In the genomic region with DNA sequence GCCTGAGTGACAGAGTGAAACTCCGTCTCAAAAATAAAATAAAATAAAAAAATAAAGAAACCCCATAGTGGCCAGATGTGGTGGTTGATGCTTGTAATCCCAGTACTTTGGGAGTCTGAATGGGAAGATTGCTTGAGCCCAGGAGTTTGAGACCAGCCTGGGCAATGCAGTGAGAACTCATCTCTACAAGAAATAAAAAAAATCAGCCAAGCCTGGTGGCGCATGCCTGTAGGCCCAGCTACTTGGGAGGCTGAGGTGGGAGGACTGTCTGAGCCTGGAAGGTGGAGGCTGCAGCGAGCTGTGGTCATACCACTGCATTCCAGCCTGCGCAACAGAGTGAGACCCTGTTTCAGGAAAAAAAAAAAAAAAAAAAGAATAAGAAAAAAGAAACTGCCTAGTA, we compare ENCODE assay signal across 19 cellular contexts. TPM values are rescaled to one million over a fixed set of nuclear protein-coding genes. Genes with fewer than 3 reads are reported as not detected.
DNase-seq lines count a peak whose midpoint lies in the region; ATAC-seq and TF ChIP-seq lines count a peak whose summit lies in the region.
"Had no signal": no experiment of that assay in that cellular context is flagged by ENCODE, and none has a peak within 500 bp of the region (broad histone marks: within the 10 kb centered on the region; RNA-seq: fewer than 3 reads in every experiment).

No MANE protein-coding gene starts in this region.

- H3K9ac ChIP-seq in HCT116 (ENCODE audit: low read length), result no peak overlapping the region
- no peak overlapping the region for H3K9ac ChIP-seq in adipocyte (ENCODE audit: low read length)

- intact Hi-C loops in HCT116 (cut with micrococcal nuclease), result no loop called here

- H3K4me1 Mint-ChIP-seq in endothelial cell (ENCODE audit: unreplicated experiment), result no peaks in the 10 kb centered on the region
- H3K4me1 Mint-ChIP-seq: B cell; CD14-positive monocyte; CD4-positive, alpha-beta memory T cell; CD4-positive, CD25-positive, alpha-beta regulatory T cell; CD8-positive, alpha-beta memory T cell had no signal

- no peak for TF ChIP-seq RAD21 in HCT116 (IDR thresholded peaks at IDR 0.05; ENCODE audit: low read depth)

- TF ChIP-seq CTCF in HCT116 (IDR thresholded peaks at IDR 0.05 in 2 of 3, conservative IDR thresholded peaks at IDR 0.05 in 1 of 3; ENCODE audit: borderline replicate concordance in 1 of 3, insufficient read depth in 1 of 3, low read depth in 2 of 3, low read length in 2 of 3) (no peak), endothelial cell (IDR thresholded peaks at IDR 0.05; ENCODE audit: unreplicated experiment) (no peak)

- no peak for DNase-seq in HCT116 (ENCODE audit: low read depth, low spot score)
- DNase-seq in adipocyte (ENCODE audit: low read depth), result no peak
- no peak for DNase-seq in endothelial cell (ENCODE audit: low spot score)
- no peak for DNase-seq in kidney glomerular epithelial cell (lab: John Stamatoyannopoulos, UW)
- no peak for DNase-seq in NCI-H2227 treated with DMSO at 0.1 percent for 48 hours (lab: John Stamatoyannopoulos, UW)
- DNase-seq: 8988T; ACHN; C1 segment of cervical spinal cord; CD4-positive, alpha-beta memory T cell; CD4-positive, CD25-positive, alpha-beta regulatory T cell; CD8-positive, alpha-beta memory T cell; COR-L47; DMS 273 treated with DMSO at 0.1 percent for 48 hours; DMS153; DMS79 treated with DMSO at 0.1 percent for 48 hours; GF-D8 had no signal

- peaks cover 3 to 38% of the 10 kb centered on the region in 2 experiments for H3K36me3 ChIP-seq in HCT116 (ENCODE audit: control insufficient read depth in 1 of 2, insufficient read depth in 2 of 2, low read length in 2 of 2)
- peaks cover 9% of the 10 kb centered on the region for H3K36me3 ChIP-seq in adipocyte (ENCODE audit: control insufficient read depth, insufficient read depth, low read length, severe bottlenecking)

- H3K4me1 ChIP-seq in HCT116 (ENCODE audit: control insufficient read depth in 1 of 2, insufficient read depth in 2 of 2, low read length in 2 of 2) (no peaks in the 10 kb centered on the region), adipocyte (ENCODE audit: control insufficient read depth, insufficient read depth, low read length) (no peaks in the 10 kb centered on the region)

- H4K20me1 ChIP-seq in HCT116 (ENCODE audit: insufficient read depth), result no peaks in the 10 kb centered on the region

- RAD21 ChIA-PET in HCT116 (lab: Charles Lee; ENCODE audit: low non-redundant PET in 1 of 2, low total read pairs in 2 of 2, uncharacterized antibody in 2 of 2, unreplicated experiment in 2 of 2), result no interaction called here

- no peak for ATAC-seq in HCT116
- ATAC-seq in HG02870 (IDR thresholded peaks at IDR 0.05; ENCODE audit: unreplicated experiment), result no peak

- H3K4me3 ChIP-seq in HCT116 (replicated peaks in 1 of 2; ENCODE audit: low read depth in 1 of 2, low read length in 2 of 2) (no peak overlapping the region), adipocyte (ENCODE audit: low read length) (peak overlapping the region; percentile 47)

- no peak overlapping the region for H2AFZ ChIP-seq in HCT116 (ENCODE audit: low read depth, low read length, poor library complexity, severe bottlenecking)

- peaks cover 21 to 30% of the 10 kb centered on the region in 2 experiments; a peak in 3 of 4 replicates for H3K9me3 ChIP-seq in HCT116 (ENCODE audit: control insufficient read depth in 1 of 2, insufficient read depth in 1 of 2, low read depth in 1 of 2, low read length in 2 of 2)
- H3K9me3 ChIP-seq in adipocyte (ENCODE audit: control insufficient read depth, low read length), result peaks cover 53% of the 10 kb centered on the region

- CTCF ChIA-PET in HCT116 (lab: Charles Lee), result no interaction called here

- no peak overlapping the region for H3K4me2 ChIP-seq in HCT116 (ENCODE audit: low read length)

- H3K9me3 Mint-ChIP-seq in endothelial cell (ENCODE audit: unreplicated experiment), result peaks cover 19% of the 10 kb centered on the region

- H3K4me3 Mint-ChIP-seq in endothelial cell (ENCODE audit: unreplicated experiment), result peak overlapping the region; percentile 26
- H3K4me3 Mint-ChIP-seq: B cell; CD14-positive monocyte; CD4-positive, alpha-beta memory T cell; CD4-positive, CD25-positive, alpha-beta regulatory T cell; CD8-positive, alpha-beta memory T cell had no signal

- TF ChIP-seq POLR2A in HCT116 (IDR thresholded peaks at IDR 0.05; ENCODE audit: borderline replicate concordance, extremely low read depth, insufficient read depth, insufficient read length), result no peak

- BruUV-seq in HCT116 (replicated peaks; lab: Mats Ljungman, UMichigan), result no TSS peak

- POLR2A ChIA-PET in HCT116 (lab: Charles Lee), result no interaction called here

- H3K9me2 ChIP-seq in HCT116 (ENCODE audit: insufficient read depth), result no peaks in the 10 kb centered on the region

- H3K27me3 Mint-ChIP-seq in endothelial cell (ENCODE audit: unreplicated experiment), result no peaks in the 10 kb centered on the region
- H3K27me3 Mint-ChIP-seq: B cell; CD4-positive, CD25-positive, alpha-beta regulatory T cell had no signal

- H3K79me2 ChIP-seq in HCT116 (ENCODE audit: insufficient read depth, low read length), result no peaks in the 10 kb centered on the region

- H3K27ac Mint-ChIP-seq in endothelial cell (ENCODE audit: unreplicated experiment), result no peak overlapping the region
- H3K27ac Mint-ChIP-seq: B cell; CD4-positive, alpha-beta memory T cell; CD4-positive, CD25-positive, alpha-beta regulatory T cell; CD8-positive, alpha-beta memory T cell had no signal

- no peak overlapping the region for H3K27ac ChIP-seq in HCT116 (ENCODE audit: low read depth, low read length)

- peaks cover 44% of the 10 kb centered on the region for H3K36me3 Mint-ChIP-seq in endothelial cell (ENCODE audit: low read depth, unreplicated experiment)

- H3K27me3 ChIP-seq in HCT116 (ENCODE audit: insufficient read depth, low read length), result no peaks in the 10 kb centered on the region
- no peaks in the 10 kb centered on the region for H3K27me3 ChIP-seq in adipocyte (replicated peaks; ENCODE audit: control insufficient read depth, insufficient read depth, low read length)

TF ChIP-seq in HCT116, 20 proteins besides CTCF, POLR2A, EP300 and RAD21:
- no peak for TF ChIP-seq SP1 (IDR thresholded peaks at IDR 0.05; ENCODE audit: low read depth)
- TF ChIP-seq ATF3 (IDR thresholded peaks at IDR 0.05), result no peak
- no peak for TF ChIP-seq ZFX (IDR thresholded peaks at IDR 0.05)
- TF ChIP-seq REST (IDR thresholded peaks at IDR 0.05; ENCODE audit: low read depth), result no peak
- TF ChIP-seq ZNF274 (IDR thresholded peaks at IDR 0.05; ENCODE audit: low read depth, low read length), result 0 out of 2 replicates have a peak, but pooled peaks have one; percentile 15
- no peak for TF ChIP-seq POLR2AphosphoS5 (IDR thresholded peaks at IDR 0.05; ENCODE audit: low read depth, low read length)
TF ChIP-seq in HCT116: peak in this region for 1.

RNA-seq across cellular contexts. Expression of gene ZNF627, which starts 53.8 kb away (rescaled TPM):
- 14.8 TPM for total RNA-seq in HCT116 (2021; ENCODE audit: unreplicated experiment)
- 5.9 and 9.3 TPM in 2 replicates for polyA plus RNA-seq in HCT116 (2012)
- 21.9 TPM for total RNA-seq in endothelial cell (ENCODE audit: unreplicated experiment)
